Comparison of ENCODE assay signal across 19 cellular contexts in the genomic region with DNA sequence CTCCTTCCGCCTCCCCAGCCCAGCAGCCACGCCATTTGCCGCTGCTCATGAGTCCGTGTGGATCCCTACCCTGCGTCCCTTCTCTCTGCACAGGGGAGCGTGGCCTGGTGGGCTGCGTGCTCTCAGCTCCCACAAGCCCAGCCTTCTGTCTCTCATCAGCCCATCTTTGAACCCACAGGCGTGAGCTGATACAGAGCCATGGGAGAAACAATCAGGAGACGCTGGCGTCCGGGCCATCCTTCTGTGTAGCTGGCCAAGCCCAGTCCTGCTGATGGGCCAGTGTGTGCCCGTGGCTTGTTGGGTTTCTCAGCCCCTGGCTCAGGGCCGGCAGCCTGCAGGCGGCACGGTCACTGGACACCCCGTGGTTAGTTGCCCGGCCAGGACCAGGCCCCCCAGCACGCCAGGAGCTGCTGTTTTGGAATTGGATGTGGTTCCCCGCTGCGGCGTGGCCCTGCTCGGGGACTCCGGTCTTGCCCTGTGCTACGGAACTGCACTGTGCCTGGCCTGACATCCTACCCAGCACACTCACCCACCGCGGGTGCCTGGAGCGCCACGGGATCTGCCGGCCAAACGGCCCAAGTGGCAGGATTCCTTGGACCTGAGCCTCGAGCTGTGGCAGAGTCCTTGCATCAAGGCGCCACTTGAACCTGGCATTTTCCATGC.
A peak's percentile ranks its signal among the peaks of the same experiment; 100 is the strongest.
DNase-seq lines count a peak whose midpoint lies in the region; ATAC-seq, FAIRE-seq and TF ChIP-seq lines count a peak whose summit lies in the region.
"Had no signal": no experiment of that assay in that cellular context is flagged by ENCODE, and none has a peak within 500 bp of the region (broad histone marks: within the 10 kb centered on the region; RNA-seq: fewer than 3 reads in every experiment).

No MANE protein-coding gene starts in this region.

- DNase-seq in A549 (ENCODE audit: low read depth in 1 of 2, low spot score in 1 of 2) (no peak), NT2/D1 (ENCODE audit: low read depth, low spot score) (no peak), globus pallidus (ENCODE audit: low spot score) (peak; percentile 11), mucosa of descending colon (no peak), NCI-H187 (lab: John Stamatoyannopoulos, UW) (no peak), tibial nerve (ENCODE audit: low spot score in 2 of 2) (no peak)
- DNase-seq: CD4-positive, alpha-beta T cell; effector memory CD4-positive, alpha-beta T cell; natural killer cell; NCI-H1930 had no signal

- TF ChIP-seq EP300 in A549 (IDR thresholded peaks at IDR 0.05) = no peak
- no peak for TF ChIP-seq EP300 in tibial nerve (IDR thresholded peaks at IDR 0.05)

- POLR2A ChIA-PET in A549 (lab: Yijun Ruan, JAX) = interaction anchor here (0.6 to 0.8 kb wide), 2 partner anchors 124 to 450 kb away, joined by 3 to 8 read pairs; no protein-coding TSS in a partner anchor

- peak in 1 of 2 experiments; percentile 0; a peak in 1 of 5 replicates for TF ChIP-seq RAD21 in A549 (conservative IDR thresholded peaks at IDR 0.05 in 1 of 2, IDR thresholded peaks at IDR 0.05 in 1 of 2)

- intact Hi-C loops in mucosa of descending colon (cut with DNase I, micrococcal nuclease) = no loop called here

- H3K27me3 ChIP-seq in NT2/D1 (ENCODE audit: insufficient read depth, insufficient read length) (peaks cover 29% of the 10 kb centered on the region), tibial nerve (peaks cover 0 to 22% of the 10 kb centered on the region in 2 donors)
- H3K27me3 ChIP-seq: ascending aorta had no signal

- H3K9me3 ChIP-seq in A549 = peaks cover 6% of the 10 kb centered on the region; the same call in 2 of the 3 replicates
- H3K9me3 ChIP-seq in NT2/D1 (ENCODE audit: insufficient read depth, low read length) = no peaks in the 10 kb centered on the region
- H3K9me3 ChIP-seq in mucosa of descending colon = peaks cover 10% of the 10 kb centered on the region
- peaks cover 0 to 19% (median 0%) of the 10 kb centered on the region in 4 donors for H3K9me3 ChIP-seq in tibial nerve

- H3K4me1 ChIP-seq in A549 = no peaks in the 10 kb centered on the region
- peaks cover 16% of the 10 kb centered on the region for H3K4me1 ChIP-seq in NT2/D1 (ENCODE audit: insufficient read depth, insufficient read length)
- no peaks in the 10 kb centered on the region for H3K4me1 ChIP-seq in mucosa of descending colon (ENCODE audit: low read depth)
- no peaks in the 10 kb centered on the region for H3K4me1 ChIP-seq in tibial nerve
- H3K4me1 ChIP-seq: ascending aorta, parathyroid adenoma had no signal

- H3K4me3 ChIP-seq in A549 = no peak overlapping the region
- no peak overlapping the region for H3K4me3 ChIP-seq in NT2/D1 (ENCODE audit: insufficient read length, low read depth)
- no peak overlapping the region for H3K4me3 ChIP-seq in mucosa of descending colon
- no peak overlapping the region for H3K4me3 ChIP-seq in tibial nerve
- H3K4me3 ChIP-seq: ascending aorta, GM12878 had no signal

- WGBS in A549 (ENCODE audit: missing lambda C conversion rate) = 66% methylated on average over 16 of the region's 32 CpGs
- 83% methylated on average over 14 to 25 of the region's 32 CpGs for WGBS in tibial nerve, 2 donors

- H3K4me2 ChIP-seq in A549 = no peak overlapping the region

- FAIRE-seq in A549 (lab: Jason Lieb, UNC) = no peak
- FAIRE-seq: GM12878, small intestine, TTC549 had no signal

- CTCF ChIA-PET in A549 (lab: Yijun Ruan, JAX) = interaction anchor here (0.7 to 2.1 kb wide), 13 partner anchors 9 to 791 kb away, joined by 3 to 9 read pairs (median 4); no protein-coding TSS in a partner anchor

- no peak overlapping the region for H3K27ac ChIP-seq in A549
- H3K27ac ChIP-seq in tibial nerve = no peak overlapping the region
- H3K27ac ChIP-seq: ascending aorta, HL-60, parathyroid adenoma, RWPE1 had no signal

- peak overlapping the region; percentile 51 for H3K9ac ChIP-seq in NT2/D1 (ENCODE audit: insufficient read length, low read depth)
- H3K9ac ChIP-seq: parathyroid adenoma had no signal

- ATAC-seq in A549 (peak; percentile 33 to 61; a peak in 4 of 6 replicates), mucosa of descending colon (peak; percentile 11), GM18520 (IDR thresholded peaks at IDR 0.05; ENCODE audit: unreplicated experiment) (no peak), HG03025 (IDR thresholded peaks at IDR 0.05; ENCODE audit: low FRiP score, unreplicated experiment) (no peak)

- H3K36me3 ChIP-seq in NT2/D1 (ENCODE audit: insufficient read depth, insufficient read length, low read length) (no peaks in the 10 kb centered on the region), mucosa of descending colon (ENCODE audit: low read depth) (no peaks in the 10 kb centered on the region), tibial nerve (no peaks in the 10 kb centered on the region)
- H3K36me3 ChIP-seq: ascending aorta had no signal

- TF ChIP-seq POLR2A in A549 (IDR thresholded peaks at IDR 0.05; ENCODE audit: low read length) (no peak), tibial nerve (IDR thresholded peaks at IDR 0.05) (no peak)

- TF ChIP-seq CTCF in A549 (IDR thresholded peaks at IDR 0.05) = no peak; the same call in 2 of the 3 replicates
- TF ChIP-seq CTCF in mucosa of descending colon (IDR thresholded peaks at IDR 0.05) = no peak
- TF ChIP-seq CTCF in tibial nerve (IDR thresholded peaks at IDR 0.05) = no peak

TF ChIP-seq in A549, 52 proteins besides CTCF, POLR2A, EP300 and RAD21:
- TF ChIP-seq RARB (CRISPR knock-in tag; IDR thresholded peaks at IDR 0.05) = no peak
- TF ChIP-seq PHF8 (IDR thresholded peaks at IDR 0.05; ENCODE audit: borderline replicate concordance, low read depth) = no peak
- no peak for TF ChIP-seq ZNF302 (CRISPR knock-in tag; IDR thresholded peaks at IDR 0.05)
- no peak for TF ChIP-seq EHMT2 (IDR thresholded peaks at IDR 0.05; ENCODE audit: low read depth)
- TF ChIP-seq FOSB (CRISPR knock-in tag; IDR thresholded peaks at IDR 0.05) = no peak
- TF ChIP-seq BHLHE40 (IDR thresholded peaks at IDR 0.05; ENCODE audit: low read depth, low read length) = no peak
- no peak for TF ChIP-seq HOXA7 (CRISPR knock-in tag; IDR thresholded peaks at IDR 0.05)
- TF ChIP-seq, protein P1, sequence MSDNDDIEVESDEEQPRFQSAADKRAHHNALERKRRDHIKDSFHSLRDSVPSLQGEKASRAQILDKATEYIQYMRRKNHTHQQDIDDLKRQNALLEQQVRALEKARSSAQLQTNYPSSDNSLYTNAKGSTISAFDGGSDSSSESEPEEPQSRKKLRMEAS (IDR thresholded peaks at IDR 0.05) = no peak
- TF ChIP-seq JUNB (IDR thresholded peaks at IDR 0.05) = no peak
- TF ChIP-seq REST (IDR thresholded peaks at IDR 0.05) = no peak
- TF ChIP-seq FOXS1 (CRISPR knock-in tag; IDR thresholded peaks at IDR 0.05) = no peak
- no peak for TF ChIP-seq POLR2AphosphoS2 (conservative IDR thresholded peaks at IDR 0.05; ENCODE audit: low read length)
- no peak for TF ChIP-seq ATOH8 (CRISPR knock-in tag; IDR thresholded peaks at IDR 0.05; ENCODE audit: low read depth)
- TF ChIP-seq KDM5A (IDR thresholded peaks at IDR 0.05) = no peak
- no peak for TF ChIP-seq NFE2L2 (conservative IDR thresholded peaks at IDR 0.05; ENCODE audit: low read length)

Comparison
In these comparisons a context has a peak if more than half of its experiments do, and no peak if none do; other contexts are left out.
1. ATAC-seq: peak in A549 (2 of 2) and mucosa of descending colon (single experiment); none in GM18520 (single experiment) and HG03025 (single experiment).